ENCODE assay signal across 14 cellular contexts in the genomic region with DNA sequence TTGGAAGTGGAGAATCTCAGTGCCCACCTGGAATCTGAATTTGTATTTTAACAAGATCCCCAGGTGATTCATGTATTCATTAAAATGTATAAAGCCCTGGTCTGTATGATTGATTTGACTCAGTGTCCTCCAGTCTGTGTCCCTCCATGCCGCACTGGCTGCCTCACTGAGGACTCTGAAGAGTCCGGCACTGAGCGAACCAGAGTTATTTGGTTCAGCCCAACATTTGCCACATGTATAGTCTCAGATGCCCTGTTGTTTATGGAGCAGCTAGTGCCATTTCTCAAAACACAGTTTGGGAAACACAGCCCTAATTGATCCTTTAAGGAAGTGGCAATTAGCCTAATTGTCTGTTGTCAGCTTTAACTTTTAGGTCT. TPM values are rescaled to one million over a fixed set of nuclear protein-coding genes. Genes with fewer than 3 reads are reported as not detected.
DNase-seq lines count a peak whose midpoint lies in the region; ATAC-seq and TF ChIP-seq lines count a peak whose summit lies in the region.
"Had no signal": no experiment of that assay in that cellular context is flagged by ENCODE, and none has a peak within 500 bp of the region (broad histone marks: within the 10 kb centered on the region; RNA-seq: fewer than 3 reads in every experiment).

No MANE protein-coding gene starts in this region.

- H3K9me3 Mint-ChIP-seq in osteocyte (ENCODE audit: unreplicated experiment), result no peaks in the 10 kb centered on the region
- no peaks in the 10 kb centered on the region for H3K9me3 Mint-ChIP-seq in activated CD8-positive, alpha-beta T cell treated with anti-CD3 and anti-CD28 coated beads for 36 hours

- H3K4me1 ChIP-seq in left ventricle myocardium inferior, result peaks cover 57% of the 10 kb centered on the region
- peaks cover 0 to 35% of the 10 kb centered on the region in 2 donors for H3K4me1 ChIP-seq in right atrium auricular region
- peaks cover 32 to 54% (median 40%) of the 10 kb centered on the region in 4 donors for H3K4me1 ChIP-seq in transverse colon

- peak overlapping the region; percentile 85 for H3K27ac Mint-ChIP-seq in osteocyte (ENCODE audit: unreplicated experiment)
- no peak overlapping the region for H3K27ac Mint-ChIP-seq in activated CD8-positive, alpha-beta T cell treated with anti-CD3 and anti-CD28 coated beads for 36 hours

- WGBS in transverse colon (ENCODE audit: low coverage in 1 of 2), 2 donors, result 94% methylated on average over 3 of the region's 3 CpGs; no CpG with 5 or more reads in 1 of the 2 donors

- in situ Hi-C loops in transverse colon (cut with MboI; ENCODE audit: low pct_ligation_motif_present in 1 of 4, low pct_unique_long_range_greater_than_20kb in 1 of 4, low sequenced_read_pairs in 3 of 4), result no loop called here

- H3K4me3 ChIP-seq in left ventricle myocardium inferior (no peak overlapping the region), right atrium auricular region (no peak overlapping the region), coronary artery (no peak overlapping the region), transverse colon (no peak overlapping the region)

- H3K4me1 Mint-ChIP-seq in osteocyte (ENCODE audit: unreplicated experiment), result peaks cover 31% of the 10 kb centered on the region
- H3K4me1 Mint-ChIP-seq in activated CD8-positive, alpha-beta T cell treated with anti-CD3 and anti-CD28 coated beads for 36 hours (ENCODE audit: low read depth), result peaks cover 36% of the 10 kb centered on the region

- TF ChIP-seq CTCF in left ventricle myocardium inferior (IDR thresholded peaks at IDR 0.05; ENCODE audit: borderline replicate concordance) (no peak), right atrium auricular region (IDR thresholded peaks at IDR 0.05) (no peak), coronary artery (IDR thresholded peaks at IDR 0.05) (no peak), osteocyte (IDR thresholded peaks at IDR 0.05) (no peak), transverse colon (IDR thresholded peaks at IDR 0.05) (no peak)
- no peak for TF ChIP-seq CTCF in activated CD8-positive, alpha-beta T cell treated with anti-CD3 and anti-CD28 coated beads for 36 hours (IDR thresholded peaks at IDR 0.05)

- H3K27ac ChIP-seq in left ventricle myocardium inferior (replicated peaks), result peak overlapping the region; percentile 76
- H3K27ac ChIP-seq in right atrium auricular region, result peak overlapping the region in 1 of 2 donors; percentile 46
- H3K27ac ChIP-seq in coronary artery, result peak overlapping the region; percentile 2 to 75
- peak overlapping the region; percentile 72 to 94 (median 83) for H3K27ac ChIP-seq in transverse colon

- no peaks in the 10 kb centered on the region for H3K27me3 ChIP-seq in left ventricle myocardium inferior (ENCODE audit: low read depth)
- no peaks in the 10 kb centered on the region for H3K27me3 ChIP-seq in right atrium auricular region
- no peaks in the 10 kb centered on the region for H3K27me3 ChIP-seq in transverse colon

- H3K36me3 ChIP-seq in left ventricle myocardium inferior, result peaks cover 3% of the 10 kb centered on the region
- H3K36me3 ChIP-seq in right atrium auricular region, result no peaks in the 10 kb centered on the region
- no peaks in the 10 kb centered on the region for H3K36me3 ChIP-seq in transverse colon

- no peak for ATAC-seq in GM21381 (IDR thresholded peaks at IDR 0.05; ENCODE audit: unreplicated experiment)
- no peak for ATAC-seq in activated CD8-positive, alpha-beta T cell treated with anti-CD3 and anti-CD28 coated beads for 36 hours

- H3K36me3 Mint-ChIP-seq in osteocyte (ENCODE audit: unreplicated experiment), result peaks cover 2% of the 10 kb centered on the region
- peaks cover 2% of the 10 kb centered on the region for H3K36me3 Mint-ChIP-seq in activated CD8-positive, alpha-beta T cell treated with anti-CD3 and anti-CD28 coated beads for 36 hours (ENCODE audit: low read depth)

- DNase-seq in left ventricle myocardium inferior (no peak), right atrium auricular region (ENCODE audit: low spot score) (no peak), coronary artery (ENCODE audit: low spot score) (no peak), osteocyte (ENCODE audit: extremely low spot score, unreplicated experiment) (no peak), transverse colon (no peak), germinal center (ENCODE audit: low spot score) (no peak)
- no peak for DNase-seq in activated CD8-positive, alpha-beta T cell treated with anti-CD3 and anti-CD28 coated beads for 36 hours
- DNase-seq: activated CD4-positive, alpha-beta T cell treated with anti-CD3 and anti-CD28 coated beads for 1 hour; activated CD8-positive, alpha-beta memory T cell treated with anti-CD3 and anti-CD28 coated beads, Interleukin-2, amount 50 U/mL, for 4 hours; activated naive CD4-positive, alpha-beta T cell treated with Interleukin-2 at 50 U/mL for 16 hours; effector CD4-positive, alpha-beta T cell; IMR-90; NK-92 treated with Interleukin-12 subunit alpha and Interleukin-12 subunit beta, amount 100 ng/mL, for 24 hours had no signal

- no peak for TF ChIP-seq EP300 in transverse colon (IDR thresholded peaks at IDR 0.05; ENCODE audit: low read depth)

- intact Hi-C loops in left ventricle myocardium inferior (cut with micrococcal nuclease) (no loop called here), transverse colon (cut with DNase I; ENCODE audit: low total_unique reads) (no loop called here)
- intact Hi-C loops in activated CD8-positive, alpha-beta T cell treated with anti-CD3 and anti-CD28 coated beads for 36 hours (cut with micrococcal nuclease), result no loop called here

- H3K4me3 Mint-ChIP-seq in osteocyte (ENCODE audit: unreplicated experiment), result no peak overlapping the region
- no peak overlapping the region for H3K4me3 Mint-ChIP-seq in activated CD8-positive, alpha-beta T cell treated with anti-CD3 and anti-CD28 coated beads for 36 hours

- H3K9me3 ChIP-seq in left ventricle myocardium inferior (replicated peaks) (no peaks in the 10 kb centered on the region), right atrium auricular region (no peaks in the 10 kb centered on the region), transverse colon (no peaks in the 10 kb centered on the region)

- CTCF ChIA-PET in activated CD8-positive, alpha-beta T cell treated with anti-CD3 and anti-CD28 coated beads for 36 hours (lab: Charles Lee), result interaction anchor here (1.0 to 1.8 kb wide), 4 partner anchors 20 to 127 kb away, joined by 3 to 5 read pairs (median 4); a partner anchor contains a TSS

- no peak for TF ChIP-seq POLR2A in transverse colon (IDR thresholded peaks at IDR 0.05)

- POLR2A ChIA-PET in activated CD8-positive, alpha-beta T cell treated with anti-CD3 and anti-CD28 coated beads for 36 hours (lab: Charles Lee), result interaction anchor here (1.5 kb wide), 1 partner anchor 12 kb away, joined by 4 read pairs; no protein-coding TSS in a partner anchor

- H3K27me3 Mint-ChIP-seq in osteocyte (ENCODE audit: unreplicated experiment), result no peaks in the 10 kb centered on the region
- no peaks in the 10 kb centered on the region for H3K27me3 Mint-ChIP-seq in activated CD8-positive, alpha-beta T cell treated with anti-CD3 and anti-CD28 coated beads for 36 hours

RNA-seq across cellular contexts. Expression of a gene that starts 6.7 kb away (rescaled TPM):
- total RNA-seq in left ventricle myocardium inferior (79.4 TPM), right atrium auricular region (100 to 1,000 TPM in 1 of 2 donors, 10 to 100 TPM in 1; 70.7 to 113 TPM), osteocyte (174 and 175 TPM in 2 replicates), transverse colon (100 to 1,000 TPM; 125 to 252 (median 184) TPM)
- 10 to 100 TPM; 56.1 to 57.0 TPM for total RNA-seq in activated CD8-positive, alpha-beta T cell treated with anti-CD3 and anti-CD28 coated beads for 36 hours
